ENCODE assay signal across 15 cellular contexts in the genomic region with DNA sequence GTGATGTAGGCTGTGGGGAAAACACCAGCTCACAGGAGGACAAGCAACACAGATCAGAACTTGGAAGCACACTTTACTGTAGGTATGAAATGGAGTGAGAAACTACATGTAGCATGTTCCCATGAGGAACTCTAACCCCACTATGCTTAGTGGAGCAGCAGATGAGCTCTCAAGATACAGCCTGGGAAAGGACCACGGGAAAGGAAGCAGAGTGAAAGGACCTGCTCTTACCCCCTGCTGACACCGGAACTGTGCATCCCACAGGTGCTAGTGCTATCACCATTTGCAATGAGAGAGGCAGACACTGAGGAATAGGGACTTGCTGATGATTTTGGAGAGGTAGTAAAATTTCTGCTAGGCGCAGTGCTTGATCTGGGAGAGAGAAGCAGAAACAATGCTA.
"Had no signal": no experiment of that assay in that cellular context is flagged by ENCODE, and none has a peak within 500 bp of the region (broad histone marks: within the 10 kb centered on the region; RNA-seq: fewer than 3 reads in every experiment).

No MANE protein-coding gene starts in this region.

- DNase-seq: activated CD4-positive, alpha-beta T cell treated with anti-CD3 and anti-CD28 coated beads, Interleukin-2, amount 10 ng/mL, durations not matched to agents 24 days and 14 days; activated effector memory CD4-positive, alpha-beta T cell treated with Interleukin-2 at 50 U/mL for 16 hours; aorta; dermis blood vessel endothelial cell; effector memory CD8-positive, alpha-beta T cell; gastrocnemius medialis; heart left ventricle; left colon; lower lobe of right lung; stimulated activated CD4-positive, alpha-beta T cell treated with anti-CD3 and anti-CD28 coated beads, Interleukin-12 subunit alpha, Interleukin-12 subunit beta, amount 100 ng/mL, for 4 hours; stimulated activated CD4-positive, alpha-beta T cell treated with anti-CD3 and anti-CD28 coated beads, Interleukin-2, amount 100 ng/mL, for 24 hours; T-helper 2 cell had no signal

- H3K4me1 Mint-ChIP-seq: mesothelial cell of epicardium had no signal

- H3K27ac ChIP-seq: epithelial cell of prostate, gastrocnemius medialis, heart left ventricle, lower lobe of right lung, parathyroid adenoma had no signal

- H3K4me3 Mint-ChIP-seq: activated CD4-positive, alpha-beta T cell treated with anti-CD3 and anti-CD28 coated beads, Interleukin-2, amount 10 ng/mL, durations not matched to agents 24 days and 14 days; effector memory CD8-positive, alpha-beta T cell; mesothelial cell of epicardium had no signal

- H3K27ac Mint-ChIP-seq: activated CD4-positive, alpha-beta T cell treated with anti-CD3 and anti-CD28 coated beads, Interleukin-2, amount 10 ng/mL, durations not matched to agents 24 days and 14 days; mesothelial cell of epicardium had no signal

- H3K27me3 Mint-ChIP-seq: activated CD4-positive, alpha-beta T cell treated with anti-CD3 and anti-CD28 coated beads, Interleukin-2, amount 10 ng/mL, durations not matched to agents 24 days and 14 days; effector memory CD8-positive, alpha-beta T cell had no signal

- ATAC-seq: effector memory CD8-positive, alpha-beta T cell; gastrocnemius medialis; heart left ventricle; left colon; lower lobe of right lung had no signal

- H3K9me3 ChIP-seq: gastrocnemius medialis, heart left ventricle, lower lobe of right lung had no signal

- H3K27me3 ChIP-seq: gastrocnemius medialis, heart left ventricle had no signal

- H3K9me3 Mint-ChIP-seq: activated CD4-positive, alpha-beta T cell treated with anti-CD3 and anti-CD28 coated beads, Interleukin-2, amount 10 ng/mL, durations not matched to agents 24 days and 14 days; effector memory CD8-positive, alpha-beta T cell; mesothelial cell of epicardium had no signal

- H3K4me3 ChIP-seq: gastrocnemius medialis, heart left ventricle, lower lobe of right lung had no signal

- H3K4me1 ChIP-seq: lower lobe of right lung, parathyroid adenoma had no signal
